In the genomic region with DNA sequence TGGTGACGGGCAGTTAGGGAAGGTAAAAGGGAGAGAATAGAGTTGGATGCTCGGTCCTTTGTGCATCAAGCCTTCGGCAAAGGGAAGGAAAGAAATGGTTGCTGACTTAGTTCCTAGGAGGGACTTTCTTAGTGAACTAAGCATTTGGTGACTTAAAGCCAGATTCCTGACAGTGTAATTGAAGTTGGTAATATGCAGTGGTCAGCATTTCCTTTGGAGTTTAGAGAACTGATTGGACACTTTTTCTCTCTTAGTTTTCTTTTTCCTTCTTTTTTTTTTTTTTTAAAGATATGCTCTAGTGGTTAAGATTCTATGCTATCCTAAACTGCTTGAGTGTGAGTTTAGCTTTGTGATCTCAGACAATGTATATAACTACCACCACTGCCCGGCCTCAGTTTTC, we compare ENCODE assay signal across 2 cellular contexts.
TF ChIP-seq lines count a peak whose summit lies in the region.

No MANE protein-coding gene starts in this region.

TF ChIP-seq in A549, 52 proteins besides CTCF, POLR2A, EP300 and RAD21:
- TF ChIP-seq, protein P1, sequence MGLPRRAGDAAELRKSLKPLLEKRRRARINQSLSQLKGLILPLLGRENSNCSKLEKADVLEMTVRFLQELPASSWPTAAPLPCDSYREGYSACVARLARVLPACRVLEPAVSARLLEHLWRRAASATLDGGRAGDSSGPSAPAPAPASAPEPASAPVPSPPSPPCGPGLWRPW (IDR thresholded peaks at IDR 0.05): no peak
- TF ChIP-seq RFX5 (IDR thresholded peaks at IDR 0.05) (no peak), CBX2 (IDR thresholded peaks at IDR 0.05; ENCODE audit: borderline replicate concordance, low read depth) (no peak), MAFK (IDR thresholded peaks at IDR 0.05; ENCODE audit: partially characterized antibody) (peak; percentile 91), CHD2 (IDR thresholded peaks at IDR 0.05; ENCODE audit: low read length, partially characterized antibody) (no peak)
- TF ChIP-seq, protein P2, sequence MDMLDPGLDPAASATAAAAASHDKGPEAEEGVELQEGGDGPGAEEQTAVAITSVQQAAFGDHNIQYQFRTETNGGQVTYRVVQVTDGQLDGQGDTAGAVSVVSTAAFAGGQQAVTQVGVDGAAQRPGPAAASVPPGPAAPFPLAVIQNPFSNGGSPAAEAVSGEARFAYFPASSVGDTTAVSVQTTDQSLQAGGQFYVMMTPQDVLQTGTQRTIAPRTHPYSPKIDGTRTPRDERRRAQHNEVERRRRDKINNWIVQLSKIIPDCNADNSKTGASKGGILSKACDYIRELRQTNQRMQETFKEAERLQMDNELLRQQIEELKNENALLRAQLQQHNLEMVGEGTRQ (IDR thresholded peaks at IDR 0.05): no peak
TF ChIP-seq in A549: peak in this region for 1.

TF ChIP-seq in GM23338, 12 proteins besides CTCF, POLR2A, EP300 and RAD21:
- TF ChIP-seq EZH2phosphoT487 (IDR thresholded peaks at IDR 0.05; ENCODE audit: unreplicated experiment) (no peak), ZNF114 (CRISPR knock-in tag; IDR thresholded peaks at IDR 0.05) (no peak), EZH2 (IDR thresholded peaks at IDR 0.05; ENCODE audit: low read depth, unreplicated experiment) (no peak), POLR2AphosphoS5 (IDR thresholded peaks at IDR 0.05; ENCODE audit: low read depth) (no peak), CREB1 (CRISPR knock-in tag; IDR thresholded peaks at IDR 0.05; ENCODE audit: low read depth) (no peak), JUNB (IDR thresholded peaks at IDR 0.05; ENCODE audit: unreplicated experiment) (no peak), NANOG (IDR thresholded peaks at IDR 0.05; ENCODE audit: borderline replicate concordance) (no peak), STAT1 (IDR thresholded peaks at IDR 0.05; ENCODE audit: unreplicated experiment) (no peak), ZNF331 (CRISPR knock-in tag; IDR thresholded peaks at IDR 0.05; ENCODE audit: low read depth) (no peak)
- TF ChIP-seq, protein P3, sequence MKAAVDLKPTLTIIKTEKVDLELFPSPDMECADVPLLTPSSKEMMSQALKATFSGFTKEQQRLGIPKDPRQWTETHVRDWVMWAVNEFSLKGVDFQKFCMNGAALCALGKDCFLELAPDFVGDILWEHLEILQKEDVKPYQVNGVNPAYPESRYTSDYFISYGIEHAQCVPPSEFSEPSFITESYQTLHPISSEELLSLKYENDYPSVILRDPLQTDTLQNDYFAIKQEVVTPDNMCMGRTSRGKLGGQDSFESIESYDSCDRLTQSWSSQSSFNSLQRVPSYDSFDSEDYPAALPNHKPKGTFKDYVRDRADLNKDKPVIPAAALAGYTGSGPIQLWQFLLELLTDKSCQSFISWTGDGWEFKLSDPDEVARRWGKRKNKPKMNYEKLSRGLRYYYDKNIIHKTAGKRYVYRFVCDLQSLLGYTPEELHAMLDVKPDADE (IDR thresholded peaks at IDR 0.05): no peak
- TF ChIP-seq, protein P4, sequence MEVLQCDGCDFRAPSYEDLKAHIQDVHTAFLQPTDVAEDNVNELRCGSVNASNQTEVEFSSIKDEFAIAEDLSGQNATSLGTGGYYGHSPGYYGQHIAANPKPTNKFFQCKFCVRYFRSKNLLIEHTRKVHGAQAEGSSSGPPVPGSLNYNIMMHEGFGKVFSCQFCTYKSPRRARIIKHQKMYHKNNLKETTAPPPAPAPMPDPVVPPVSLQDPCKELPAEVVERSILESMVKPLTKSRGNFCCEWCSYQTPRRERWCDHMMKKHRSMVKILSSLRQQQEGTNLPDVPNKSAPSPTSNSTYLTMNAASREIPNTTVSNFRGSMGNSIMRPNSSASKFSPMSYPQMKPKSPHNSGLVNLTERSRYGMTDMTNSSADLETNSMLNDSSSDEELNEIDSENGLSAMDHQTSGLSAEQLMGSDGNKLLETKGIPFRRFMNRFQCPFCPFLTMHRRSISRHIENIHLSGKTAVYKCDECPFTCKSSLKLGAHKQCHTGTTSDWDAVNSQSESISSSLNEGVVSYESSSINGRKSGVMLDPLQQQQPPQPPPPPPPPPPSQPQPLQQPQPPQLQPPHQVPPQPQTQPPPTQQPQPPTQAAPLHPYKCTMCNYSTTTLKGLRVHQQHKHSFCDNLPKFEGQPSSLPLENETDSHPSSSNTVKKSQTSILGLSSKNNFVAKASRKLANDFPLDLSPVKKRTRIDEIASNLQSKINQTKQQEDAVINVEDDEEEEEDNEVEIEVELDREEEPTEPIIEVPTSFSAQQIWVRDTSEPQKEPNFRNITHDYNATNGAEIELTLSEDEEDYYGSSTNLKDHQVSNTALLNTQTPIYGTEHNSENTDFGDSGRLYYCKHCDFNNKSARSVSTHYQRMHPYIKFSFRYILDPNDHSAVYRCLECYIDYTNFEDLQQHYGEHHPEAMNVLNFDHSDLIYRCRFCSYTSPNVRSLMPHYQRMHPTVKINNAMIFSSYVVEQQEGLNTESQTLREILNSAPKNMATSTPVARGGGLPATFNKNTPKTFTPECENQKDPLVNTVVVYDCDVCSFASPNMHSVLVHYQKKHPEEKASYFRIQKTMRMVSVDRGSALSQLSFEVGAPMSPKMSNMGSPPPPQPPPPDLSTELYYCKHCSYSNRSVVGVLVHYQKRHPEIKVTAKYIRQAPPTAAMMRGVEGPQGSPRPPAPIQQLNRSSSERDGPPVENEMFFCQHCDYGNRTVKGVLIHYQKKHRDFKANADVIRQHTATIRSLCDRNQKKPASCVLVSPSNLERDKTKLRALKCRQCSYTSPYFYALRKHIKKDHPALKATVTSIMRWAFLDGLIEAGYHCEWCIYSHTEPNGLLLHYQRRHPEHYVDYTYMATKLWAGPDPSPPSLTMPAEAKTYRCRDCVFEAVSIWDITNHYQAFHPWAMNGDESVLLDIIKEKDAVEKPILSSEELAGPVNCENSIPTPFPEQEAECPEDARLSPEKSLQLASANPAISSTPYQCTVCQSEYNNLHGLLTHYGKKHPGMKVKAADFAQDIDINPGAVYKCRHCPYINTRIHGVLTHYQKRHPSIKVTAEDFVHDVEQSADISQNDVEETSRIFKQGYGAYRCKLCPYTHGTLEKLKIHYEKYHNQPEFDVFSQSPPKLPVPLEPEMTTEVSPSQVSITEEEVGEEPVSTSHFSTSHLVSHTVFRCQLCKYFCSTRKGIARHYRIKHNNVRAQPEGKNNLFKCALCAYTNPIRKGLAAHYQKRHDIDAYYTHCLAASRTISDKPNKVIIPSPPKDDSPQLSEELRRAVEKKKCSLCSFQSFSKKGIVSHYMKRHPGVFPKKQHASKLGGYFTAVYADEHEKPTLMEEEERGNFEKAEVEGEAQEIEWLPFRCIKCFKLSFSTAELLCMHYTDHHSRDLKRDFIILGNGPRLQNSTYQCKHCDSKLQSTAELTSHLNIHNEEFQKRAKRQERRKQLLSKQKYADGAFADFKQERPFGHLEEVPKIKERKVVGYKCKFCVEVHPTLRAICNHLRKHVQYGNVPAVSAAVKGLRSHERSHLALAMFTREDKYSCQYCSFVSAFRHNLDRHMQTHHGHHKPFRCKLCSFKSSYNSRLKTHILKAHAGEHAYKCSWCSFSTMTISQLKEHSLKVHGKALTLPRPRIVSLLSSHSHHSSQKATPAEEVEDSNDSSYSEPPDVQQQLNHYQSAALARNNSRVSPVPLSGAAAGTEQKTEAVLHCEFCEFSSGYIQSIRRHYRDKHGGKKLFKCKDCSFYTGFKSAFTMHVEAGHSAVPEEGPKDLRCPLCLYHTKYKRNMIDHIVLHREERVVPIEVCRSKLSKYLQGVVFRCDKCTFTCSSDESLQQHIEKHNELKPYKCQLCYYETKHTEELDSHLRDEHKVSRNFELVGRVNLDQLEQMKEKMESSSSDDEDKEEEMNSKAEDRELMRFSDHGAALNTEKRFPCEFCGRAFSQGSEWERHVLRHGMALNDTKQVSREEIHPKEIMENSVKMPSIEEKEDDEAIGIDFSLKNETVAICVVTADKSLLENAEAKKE (CRISPR knock-in tag; IDR thresholded peaks at IDR 0.05): no peak
- TF ChIP-seq, protein P5, sequence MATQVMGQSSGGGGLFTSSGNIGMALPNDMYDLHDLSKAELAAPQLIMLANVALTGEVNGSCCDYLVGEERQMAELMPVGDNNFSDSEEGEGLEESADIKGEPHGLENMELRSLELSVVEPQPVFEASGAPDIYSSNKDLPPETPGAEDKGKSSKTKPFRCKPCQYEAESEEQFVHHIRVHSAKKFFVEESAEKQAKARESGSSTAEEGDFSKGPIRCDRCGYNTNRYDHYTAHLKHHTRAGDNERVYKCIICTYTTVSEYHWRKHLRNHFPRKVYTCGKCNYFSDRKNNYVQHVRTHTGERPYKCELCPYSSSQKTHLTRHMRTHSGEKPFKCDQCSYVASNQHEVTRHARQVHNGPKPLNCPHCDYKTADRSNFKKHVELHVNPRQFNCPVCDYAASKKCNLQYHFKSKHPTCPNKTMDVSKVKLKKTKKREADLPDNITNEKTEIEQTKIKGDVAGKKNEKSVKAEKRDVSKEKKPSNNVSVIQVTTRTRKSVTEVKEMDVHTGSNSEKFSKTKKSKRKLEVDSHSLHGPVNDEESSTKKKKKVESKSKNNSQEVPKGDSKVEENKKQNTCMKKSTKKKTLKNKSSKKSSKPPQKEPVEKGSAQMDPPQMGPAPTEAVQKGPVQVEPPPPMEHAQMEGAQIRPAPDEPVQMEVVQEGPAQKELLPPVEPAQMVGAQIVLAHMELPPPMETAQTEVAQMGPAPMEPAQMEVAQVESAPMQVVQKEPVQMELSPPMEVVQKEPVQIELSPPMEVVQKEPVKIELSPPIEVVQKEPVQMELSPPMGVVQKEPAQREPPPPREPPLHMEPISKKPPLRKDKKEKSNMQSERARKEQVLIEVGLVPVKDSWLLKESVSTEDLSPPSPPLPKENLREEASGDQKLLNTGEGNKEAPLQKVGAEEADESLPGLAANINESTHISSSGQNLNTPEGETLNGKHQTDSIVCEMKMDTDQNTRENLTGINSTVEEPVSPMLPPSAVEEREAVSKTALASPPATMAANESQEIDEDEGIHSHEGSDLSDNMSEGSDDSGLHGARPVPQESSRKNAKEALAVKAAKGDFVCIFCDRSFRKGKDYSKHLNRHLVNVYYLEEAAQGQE (IDR thresholded peaks at IDR 0.05; ENCODE audit: unreplicated experiment): no peak
TF ChIP-seq in GM23338: peak in this region for 0.
